In genomic region chr22:46507451-46508390, GRCh38 we compare ENCODE assay signal across 14 cellular contexts. TPM values are rescaled to one million over a fixed set of nuclear protein-coding genes. Genes with fewer than 3 reads are reported as not detected.
DNase-seq lines count a peak whose midpoint lies in the region; ATAC-seq and TF ChIP-seq lines count a peak whose summit lies in the region.
"Had no signal": no experiment of that assay in that cellular context is flagged by ENCODE, and none has a peak within 500 bp of the region (broad histone marks: within the 10 kb centered on the region; RNA-seq: fewer than 3 reads in every experiment).

No MANE protein-coding gene starts in this region.

- peak overlapping the region; percentile 80 to 100 (median 97) for H3K4me2 ChIP-seq in BLaER1 treated with 17β-estradiol and CSF1 and Interleukin-3, amounts not matched to agents 10 nM and 100 nM
- H3K4me2 ChIP-seq in osteoblast (ENCODE audit: insufficient read depth, low read length): no peak overlapping the region

- H3K4me1 ChIP-seq in BLaER1 treated with 17β-estradiol and CSF1 and Interleukin-3, amounts not matched to agents 10 nM and 100 nM: peaks cover 68 to 97% (median 90%) of the 10 kb centered on the region in 10 experiments
- H3K4me1 ChIP-seq in HUES64 (ENCODE audit: insufficient read depth, low read length) (peaks cover 28% of the 10 kb centered on the region), osteoblast (ENCODE audit: insufficient read depth, low read length) (peaks cover 7% of the 10 kb centered on the region)
- H3K4me1 ChIP-seq: SJSA1 had no signal

- no peaks in the 10 kb centered on the region for H3K9me3 Mint-ChIP-seq in activated T-cell treated with anti-CD3 and anti-CD28 coated beads, Interleukin-2, amount 50 U/mL, for 4 hours
- H3K9me3 Mint-ChIP-seq: CD14-positive monocyte had no signal

- H3K36me3 Mint-ChIP-seq in activated T-cell treated with anti-CD3 and anti-CD28 coated beads, Interleukin-2, amount 50 U/mL, for 4 hours (ENCODE audit: insufficient read depth): no peaks in the 10 kb centered on the region
- H3K36me3 Mint-ChIP-seq: CD14-positive monocyte had no signal

- H4K20me1 ChIP-seq in BLaER1 treated with 17β-estradiol and CSF1 and Interleukin-3, amounts not matched to agents 10 nM and 100 nM: peaks cover 0 to 66% (median 0%) of the 10 kb centered on the region in 11 experiments; a peak in 6 of 22 replicates
- no peaks in the 10 kb centered on the region for H4K20me1 ChIP-seq in osteoblast (ENCODE audit: insufficient read depth, low read length)

- H3K36me3 ChIP-seq in BLaER1 treated with 17β-estradiol and CSF1 and Interleukin-3, amounts not matched to agents 10 nM and 100 nM: no peaks in the 10 kb centered on the region
- H3K36me3 ChIP-seq in HUES64 (ENCODE audit: insufficient read depth, low read length) (no peaks in the 10 kb centered on the region), osteoblast (ENCODE audit: insufficient read depth, low read length) (no peaks in the 10 kb centered on the region)
- H3K36me3 ChIP-seq: SJSA1 had no signal

- peak overlapping the region in 9 of 11 experiments; percentile 43 to 79 (median 69); a peak in 16 of 22 replicates for H3K9ac ChIP-seq in BLaER1 treated with 17β-estradiol and CSF1 and Interleukin-3, amounts not matched to agents 10 nM and 100 nM
- peak overlapping the region; percentile 8; the same call in 1 of the 2 replicates for H3K9ac ChIP-seq in HUES64 (ENCODE audit: low read depth, low read length)

- no peak overlapping the region for H2AFZ ChIP-seq in osteoblast (ENCODE audit: low read length)

- H3K9me3 ChIP-seq in BLaER1 treated with 17β-estradiol and CSF1 and Interleukin-3, amounts not matched to agents 10 nM and 100 nM (replicated peaks in 1 of 11): no peaks in the 10 kb centered on the region
- H3K9me3 ChIP-seq in HUES64 (ENCODE audit: insufficient read depth, low read depth, low read length) (no peaks in the 10 kb centered on the region), osteoblast (ENCODE audit: low read depth, low read length) (no peaks in the 10 kb centered on the region)
- H3K9me3 ChIP-seq: SJSA1 had no signal

- peak; percentile 2 for ATAC-seq in esophagus mucosa
- ATAC-seq in activated T-cell treated with anti-CD3 and anti-CD28 coated beads, Interleukin-2, amount 50 U/mL, for 4 hours: no peak

- no peak for TF ChIP-seq CTCF in osteoblast (IDR thresholded peaks at IDR 0.05; ENCODE audit: extremely low read depth, low read depth, low read length)

- peak overlapping the region in 5 of 10 experiments; percentile 11 to 51 (median 33); a peak in 6 of 20 replicates for H3K4me3 ChIP-seq in BLaER1 treated with 17β-estradiol and CSF1 and Interleukin-3, amounts not matched to agents 10 nM and 100 nM
- no peak overlapping the region for H3K4me3 ChIP-seq in HUES64 (ENCODE audit: low read length)
- no peak overlapping the region for H3K4me3 ChIP-seq in osteoblast (ENCODE audit: insufficient read depth, low read length)
- H3K4me3 ChIP-seq: SJSA1 had no signal

- no peaks in the 10 kb centered on the region for H3K4me1 Mint-ChIP-seq in activated T-cell treated with anti-CD3 and anti-CD28 coated beads, Interleukin-2, amount 50 U/mL, for 4 hours (ENCODE audit: low read depth)
- H3K4me1 Mint-ChIP-seq: CD14-positive monocyte had no signal

- WGBS in HUES64: 65% methylated on average over 28 of the region's 32 CpGs

- DNase-seq in osteoblast (ENCODE audit: insufficient read length, low spot score, missing footprints): peak; percentile 66
- no peak for DNase-seq in GM19238 (ENCODE audit: insufficient read length, low spot score)
- DNase-seq in NCI-H524 treated with DMSO at 0.1 percent for 48 hours (lab: John Stamatoyannopoulos, UW): no peak
- DNase-seq in activated T-cell treated with anti-CD3 and anti-CD28 coated beads, Interleukin-2, amount 50 U/mL, for 4 hours: no peak
- no peak for DNase-seq in cerebellar cortex (ENCODE audit: low spot score)
- DNase-seq: DMS53, NCI-H187, NCI-H748 treated with DMSO at 0.1 percent for 48 hours, OCI-M1 had no signal

- H3K27me3 ChIP-seq in BLaER1 treated with 17β-estradiol and CSF1 and Interleukin-3, amounts not matched to agents 10 nM and 100 nM: peaks cover 0 to 59% (median 0%) of the 10 kb centered on the region in 11 experiments; a peak in 8 of 22 replicates
- H3K27me3 ChIP-seq in HUES64 (ENCODE audit: insufficient read depth, low read length) (no peaks in the 10 kb centered on the region), osteoblast (ENCODE audit: insufficient read depth, low read length) (no peaks in the 10 kb centered on the region)
- H3K27me3 ChIP-seq: SJSA1 had no signal

- H3K27me3 Mint-ChIP-seq in activated T-cell treated with anti-CD3 and anti-CD28 coated beads, Interleukin-2, amount 50 U/mL, for 4 hours (ENCODE audit: low read depth): peaks cover 6% of the 10 kb centered on the region

- no peak overlapping the region for H3K4me3 Mint-ChIP-seq in activated T-cell treated with anti-CD3 and anti-CD28 coated beads, Interleukin-2, amount 50 U/mL, for 4 hours
- H3K4me3 Mint-ChIP-seq: CD14-positive monocyte had no signal

- no peaks in the 10 kb centered on the region for H3K79me2 ChIP-seq in osteoblast (ENCODE audit: insufficient read depth, low read length)

- H3K27ac ChIP-seq in BLaER1 treated with 17β-estradiol and CSF1 and Interleukin-3, amounts not matched to agents 10 nM and 100 nM: peak overlapping the region in 9 of 11 experiments; percentile 59 to 92 (median 84); a peak in 18 of 22 replicates
- H3K27ac ChIP-seq in HUES64 (ENCODE audit: low read depth, low read length) (no peak overlapping the region), osteoblast (ENCODE audit: low read depth, low read length) (no peak overlapping the region)
- H3K27ac ChIP-seq: SJSA1 had no signal

RNA-seq across cellular contexts. Expression of gene CELSR1, which starts 29.7 kb away (rescaled TPM):
- polyA plus RNA-seq in HUES64 (2013, experiment 1 of 2): 9.0 TPM
- 10.1 TPM for polyA plus RNA-seq in HUES64 (2013, experiment 2 of 2)
- total RNA-seq in esophagus mucosa (36.0 TPM), osteoblast (2.7 and 3.6 TPM in 2 replicates)
- under 1 TPM; 0.22 to 0.63 (median 0.38) TPM for total RNA-seq in activated T-cell treated with anti-CD3 and anti-CD28 coated beads, Interleukin-2, amount 50 U/mL, for 4 hours
- polyA plus RNA-seq: CD14-positive monocyte had no signal

Comparison
In these comparisons a context has a peak if more than half of its experiments do, and no peak if none do; other contexts are left out.
1. H3K27ac ChIP-seq: peak in BLaER1 treated with 17β-estradiol and CSF1 and Interleukin-3, amounts not matched to agents 10 nM and 100 nM (9 of 11); none in HUES64 (single experiment) and osteoblast (single experiment).